In the genomic region with DNA sequence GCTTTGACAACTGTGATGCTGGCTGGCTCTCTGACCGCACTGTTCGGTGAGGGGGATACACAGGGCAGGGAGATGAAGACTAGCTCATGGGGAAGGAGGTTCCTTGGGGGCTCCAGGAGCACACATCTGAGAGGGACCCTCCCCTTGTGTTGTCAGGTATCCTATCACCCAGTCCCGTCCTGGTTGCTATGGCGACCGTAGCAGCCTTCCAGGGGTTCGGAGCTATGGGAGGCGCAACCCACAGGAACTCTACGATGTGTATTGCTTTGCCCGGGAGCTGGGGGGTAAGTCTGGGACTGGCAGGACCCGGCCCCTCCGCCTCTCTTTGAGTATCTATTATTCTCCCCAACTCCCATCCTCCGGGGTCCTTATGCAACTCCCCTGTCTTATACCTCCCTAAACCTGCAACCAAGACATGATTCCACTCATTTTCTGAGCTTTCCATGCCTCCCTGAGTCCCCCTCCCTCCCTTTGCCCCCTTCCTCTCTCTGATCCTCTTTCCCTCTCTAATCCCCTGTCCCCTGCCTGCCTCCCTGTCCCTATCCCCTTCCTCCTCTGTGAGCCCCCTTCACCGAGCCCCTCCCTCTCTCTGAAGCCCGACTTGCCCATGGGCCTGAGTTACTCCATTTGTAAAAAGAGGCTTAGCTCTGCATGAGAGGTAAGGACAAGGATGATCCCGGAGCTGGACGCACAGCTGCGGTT, we compare ENCODE assay signal across 12 cellular contexts. TPM values are rescaled to one million over a fixed set of nuclear protein-coding genes. Genes with fewer than 3 reads are reported as not detected.
A peak's percentile ranks its signal among the peaks of the same experiment; 100 is the strongest.
DNase-seq lines count a peak whose midpoint lies in the region; ATAC-seq, FAIRE-seq and TF ChIP-seq lines count a peak whose summit lies in the region.
"Had no signal": no experiment of that assay in that cellular context is flagged by ENCODE, and none has a peak within 500 bp of the region (broad histone marks: within the 10 kb centered on the region; RNA-seq: fewer than 3 reads in every experiment).

No MANE protein-coding gene starts in this region.

- H3K9ac ChIP-seq in SU-DHL-6 (ENCODE audit: low read length) = no peak overlapping the region

- 64% methylated on average over 14 of the region's 17 CpGs for WGBS in hepatocyte (ENCODE audit: low lambda C conversion rate, missing lambda C conversion rate)
- 54% methylated on average over 10 of the region's 17 CpGs for WGBS in suprapubic skin

- H3K27me3 ChIP-seq in SU-DHL-6 (ENCODE audit: low read length) (no peaks in the 10 kb centered on the region), hepatocyte (peaks cover 24% of the 10 kb centered on the region), suprapubic skin (peaks cover 59% of the 10 kb centered on the region)
- H3K27me3 ChIP-seq: SJCRH30 had no signal

- no peaks in the 10 kb centered on the region for H4K20me1 ChIP-seq in SU-DHL-6 (ENCODE audit: low read depth, low read length)
- no peaks in the 10 kb centered on the region for H4K20me1 ChIP-seq in hepatocyte (ENCODE audit: insufficient read depth, poor library complexity, severe bottlenecking)

- H3K4me1 ChIP-seq in hepatocyte (ENCODE audit: insufficient read depth) = no peaks in the 10 kb centered on the region
- H3K4me1 ChIP-seq in suprapubic skin = peaks cover 14% of the 10 kb centered on the region
- H3K4me1 ChIP-seq: SJCRH30 had no signal

- no peak overlapping the region for H3K27ac Mint-ChIP-seq in activated naive CD8-positive, alpha-beta T cell
- no peak overlapping the region for H3K27ac Mint-ChIP-seq in activated naive CD8-positive, alpha-beta T cell treated with anti-CD3 and anti-CD28 coated beads, Interleukin-2, amount 50 U/mL, for 24 hours

- no peaks in the 10 kb centered on the region for H3F3A ChIP-seq in SU-DHL-6 (ENCODE audit: insufficient read depth)

- H3K9me3 ChIP-seq in SU-DHL-6 (ENCODE audit: insufficient read depth, low read length) = no peaks in the 10 kb centered on the region
- H3K9me3 ChIP-seq in hepatocyte (ENCODE audit: low read depth) = no peaks in the 10 kb centered on the region
- no peaks in the 10 kb centered on the region for H3K9me3 ChIP-seq in suprapubic skin
- H3K9me3 ChIP-seq: mucosa of descending colon, SJCRH30 had no signal

- peak overlapping the region; percentile 46 for H3K4me3 Mint-ChIP-seq in activated naive CD8-positive, alpha-beta T cell
- no peak overlapping the region for H3K4me3 Mint-ChIP-seq in activated naive CD8-positive, alpha-beta T cell treated with anti-CD3 and anti-CD28 coated beads, Interleukin-2, amount 50 U/mL, for 24 hours

- no peak for FAIRE-seq in D721Med (lab: Jason Lieb, UNC)

- TF ChIP-seq CTCF in SU-DHL-6 (IDR thresholded peaks at IDR 0.05; ENCODE audit: insufficient read depth, low read length, poor library complexity, severe bottlenecking) (no peak), hepatocyte (IDR thresholded peaks at IDR 0.05; ENCODE audit: poor library complexity) (no peak), suprapubic skin (IDR thresholded peaks at IDR 0.05) (no peak), D721Med (IDR thresholded peaks at IDR 0.05; ENCODE audit: insufficient read depth, missing control alignments) (no peak)

- no peaks in the 10 kb centered on the region for H3K36me3 Mint-ChIP-seq in activated naive CD8-positive, alpha-beta T cell
- no peaks in the 10 kb centered on the region for H3K36me3 Mint-ChIP-seq in activated naive CD8-positive, alpha-beta T cell treated with anti-CD3 and anti-CD28 coated beads, Interleukin-2, amount 50 U/mL, for 24 hours (ENCODE audit: low read depth)

- ATAC-seq in activated naive CD8-positive, alpha-beta T cell treated with anti-CD3 and anti-CD28 coated beads, Interleukin-2, amount 50 U/mL, for 24 hours = no peak
- no peak for ATAC-seq in HG03565 (IDR thresholded peaks at IDR 0.05; ENCODE audit: unreplicated experiment)

- H3K4me1 Mint-ChIP-seq in activated naive CD8-positive, alpha-beta T cell (ENCODE audit: low read depth) = peaks cover 4% of the 10 kb centered on the region
- H3K4me1 Mint-ChIP-seq in activated naive CD8-positive, alpha-beta T cell treated with anti-CD3 and anti-CD28 coated beads, Interleukin-2, amount 50 U/mL, for 24 hours = peaks cover 2% of the 10 kb centered on the region

- TF ChIP-seq EP300 in suprapubic skin (IDR thresholded peaks at IDR 0.05) = no peak

- H3K4me2 ChIP-seq in SU-DHL-6 (ENCODE audit: low read depth, low read length, poor library complexity, severe bottlenecking) (peak overlapping the region; percentile 40), hepatocyte (peak overlapping the region; percentile 77)

- H3K9me2 ChIP-seq in SU-DHL-6 (replicated peaks; ENCODE audit: insufficient read depth, low read length) (no peaks in the 10 kb centered on the region), hepatocyte (replicated peaks; ENCODE audit: insufficient read depth) (no peaks in the 10 kb centered on the region)

- H2AFZ ChIP-seq in SU-DHL-6 (ENCODE audit: low read depth, low read length, severe bottlenecking) = no peak overlapping the region
- no peak overlapping the region for H2AFZ ChIP-seq in hepatocyte

- no peak overlapping the region for H3K4me3 ChIP-seq in SU-DHL-6 (ENCODE audit: insufficient read depth, low read length, poor library complexity, severe bottlenecking)
- no peak overlapping the region for H3K4me3 ChIP-seq in hepatocyte
- peak overlapping the region; percentile 52 for H3K4me3 ChIP-seq in suprapubic skin
- H3K4me3 ChIP-seq: mucosa of descending colon, SJCRH30 had no signal

- no peak overlapping the region for H3K27ac ChIP-seq in SU-DHL-6 (ENCODE audit: low read depth, low read length)
- H3K27ac ChIP-seq in hepatocyte = no peak overlapping the region
- no peak overlapping the region for H3K27ac ChIP-seq in suprapubic skin
- H3K27ac ChIP-seq: C4-2B, SJCRH30 had no signal

- TF ChIP-seq POLR2A in suprapubic skin (IDR thresholded peaks at IDR 0.05) = no peak

- H3K79me2 ChIP-seq in SU-DHL-6 (ENCODE audit: insufficient read depth, low read length) (no peaks in the 10 kb centered on the region), hepatocyte (no peaks in the 10 kb centered on the region)

- H3K9me3 Mint-ChIP-seq in activated naive CD8-positive, alpha-beta T cell (ENCODE audit: low read depth) = no peaks in the 10 kb centered on the region
- H3K9me3 Mint-ChIP-seq in activated naive CD8-positive, alpha-beta T cell treated with anti-CD3 and anti-CD28 coated beads, Interleukin-2, amount 50 U/mL, for 24 hours = no peaks in the 10 kb centered on the region

- H3K27me3 Mint-ChIP-seq in activated naive CD8-positive, alpha-beta T cell = peaks cover 2% of the 10 kb centered on the region
- peaks cover 22% of the 10 kb centered on the region for H3K27me3 Mint-ChIP-seq in activated naive CD8-positive, alpha-beta T cell treated with anti-CD3 and anti-CD28 coated beads, Interleukin-2, amount 50 U/mL, for 24 hours

- no peak for DNase-seq in activated naive CD8-positive, alpha-beta T cell treated with anti-CD3 and anti-CD28 coated beads, Interleukin-2, amount 50 U/mL, for 24 hours
- no peak for DNase-seq in hepatocyte (ENCODE audit: low spot score)
- no peak for DNase-seq in suprapubic skin (ENCODE audit: low spot score in 2 of 2)
- no peak for DNase-seq in NCI-H446 (lab: John Stamatoyannopoulos, UW)
- no peak for DNase-seq in D721Med (ENCODE audit: insufficient read length, low spot score)

- H3K36me3 ChIP-seq in SU-DHL-6 (ENCODE audit: low read length) = no peaks in the 10 kb centered on the region
- H3K36me3 ChIP-seq in hepatocyte (replicated peaks; ENCODE audit: insufficient read depth, low read depth) = no peaks in the 10 kb centered on the region
- no peaks in the 10 kb centered on the region for H3K36me3 ChIP-seq in suprapubic skin
- H3K36me3 ChIP-seq: SJCRH30 had no signal

RNA-seq across cellular contexts. Expression of gene NCAN, which starts 12.5 kb away (rescaled TPM):
- total RNA-seq in hepatocyte (0.03 TPM in 1 of 2 replicates, not detected in the other), suprapubic skin (not detected)
- not detected in 2 replicates for polyA plus RNA-seq in hepatocyte
- total RNA-seq: LHCN-M2, SJCRH30 had no signal

RNA-seq across cellular contexts. Expression of gene NR2C2AP, which starts 21.1 kb away (rescaled TPM):
- total RNA-seq in hepatocyte = 6.1 and 9.0 TPM in 2 replicates
- polyA plus RNA-seq in hepatocyte = 5.2 and 10.4 TPM in 2 replicates
- total RNA-seq in suprapubic skin = 10 to 100 TPM; 16.6 to 30.9 (median 24.9) TPM

RNA-seq across cellular contexts. Expression of gene RFXANK, which starts 32.2 kb away (rescaled TPM):
- 35.1 and 44.7 TPM in 2 replicates for total RNA-seq in hepatocyte
- polyA plus RNA-seq in hepatocyte = 85.7 and 88.3 TPM in 2 replicates
- total RNA-seq in suprapubic skin = 10 to 100 TPM; 37.9 to 47.6 (median 45.7) TPM

RNA-seq across cellular contexts. Expression of gene BORCS8, which starts 32.3 kb away (rescaled TPM):
- 13.1 and 13.7 TPM in 2 replicates for total RNA-seq in hepatocyte
- polyA plus RNA-seq in hepatocyte = 25.6 and 34.2 TPM in 2 replicates
- 10 to 100 TPM in 3 of 4 donors, 1 to 10 TPM in 1; 6.9 to 33.9 (median 17.9) TPM for total RNA-seq in suprapubic skin

RNA-seq across cellular contexts. Expression of gene TM6SF2, which starts 48.8 kb away (rescaled TPM):
- total RNA-seq in hepatocyte (3.1 and 4.5 TPM in 2 replicates), suprapubic skin (under 1 TPM in 1 of 4 donors, not detected in 3; 0.42 TPM)
- 8.4 and 8.6 TPM in 2 replicates for polyA plus RNA-seq in hepatocyte
- total RNA-seq: SJCRH30 had no signal
